Comparison of ENCODE assay signal across 33 cellular contexts in the genomic region with DNA sequence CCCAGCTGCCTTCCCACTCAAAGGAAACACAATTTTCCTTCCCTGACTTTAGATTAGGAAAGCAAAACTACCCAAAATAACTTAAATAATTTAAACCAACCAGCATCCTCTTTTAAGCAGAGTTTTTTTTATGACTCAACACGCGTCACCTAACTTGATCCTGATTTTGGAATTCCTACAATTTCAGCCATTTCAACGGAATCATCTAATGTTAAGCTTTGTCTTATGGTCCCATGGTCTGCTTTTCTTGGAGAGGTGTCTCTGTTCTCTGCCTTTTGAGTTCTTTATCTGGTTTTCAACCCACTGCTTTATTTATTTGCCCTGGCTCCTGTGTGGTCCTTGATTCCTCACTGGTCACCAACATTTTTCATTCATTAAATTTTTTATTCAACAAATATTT.
DNase-seq lines count a peak whose midpoint lies in the region; ATAC-seq and TF ChIP-seq lines count a peak whose summit lies in the region.
"Had no signal": no experiment of that assay in that cellular context is flagged by ENCODE, and none has a peak within 500 bp of the region (broad histone marks: within the 10 kb centered on the region; RNA-seq: fewer than 3 reads in every experiment).

No MANE protein-coding gene starts in this region.

- no peak overlapping the region for H3K4me3 Mint-ChIP-seq in chondrocyte (ENCODE audit: unreplicated experiment)
- H3K4me3 Mint-ChIP-seq: activated CD4-positive, alpha-beta T cell treated with anti-CD3 and anti-CD28 coated beads, Interleukin-2, amount 10 ng/mL, durations not matched to agents 7 days and 5 days; activated CD8-positive, alpha-beta memory T cell treated with anti-CD3 and anti-CD28 coated beads, Interleukin-2, amount 10 ng/mL, durations not matched to agents 7 days and 5 days; activated T-cell treated with anti-CD3 and anti-CD28 coated beads, Interleukin-2, amount 50 U/mL, for 72 hours; dendritic cell treated with granulocyte-macrophage colony-stimulating factor and Interleukin-4, amounts not matched to agents 40 ng/mL and 50 ng/mL, for 4 days; HFFc6; T-helper 2 cell treated with Interferon-gamma antibody and Interleukin-4, amounts not matched to agents 5 μg/mL and 100 μg/mL, for 36 hours had no signal

- H3K36me3 Mint-ChIP-seq in chondrocyte (ENCODE audit: low read depth) = no peaks in the 10 kb centered on the region
- H3K36me3 Mint-ChIP-seq: activated CD8-positive, alpha-beta memory T cell treated with anti-CD3 and anti-CD28 coated beads, Interleukin-2, amount 10 ng/mL, durations not matched to agents 7 days and 5 days had no signal

- no peaks in the 10 kb centered on the region for H3K36me3 ChIP-seq in osteoblast (ENCODE audit: insufficient read depth, low read length)
- H3K36me3 ChIP-seq: Peyer's patch, upper lobe of left lung had no signal

- H3K9me3 ChIP-seq in osteoblast (ENCODE audit: low read depth, low read length) = no peaks in the 10 kb centered on the region
- H3K9me3 ChIP-seq: Peyer's patch, psoas muscle, upper lobe of left lung had no signal

- no peaks in the 10 kb centered on the region for H3K27me3 Mint-ChIP-seq in chondrocyte (ENCODE audit: low read depth)
- H3K27me3 Mint-ChIP-seq: activated CD4-positive, alpha-beta T cell treated with anti-CD3 and anti-CD28 coated beads, Interleukin-2, amount 10 ng/mL, durations not matched to agents 7 days and 5 days; activated CD8-positive, alpha-beta memory T cell treated with anti-CD3 and anti-CD28 coated beads, Interleukin-2, amount 10 ng/mL, durations not matched to agents 7 days and 5 days; dendritic cell treated with granulocyte-macrophage colony-stimulating factor and Interleukin-4, amounts not matched to agents 40 ng/mL and 50 ng/mL, for 4 days had no signal

- H3K4me2 ChIP-seq in osteoblast (ENCODE audit: insufficient read depth, low read length) = no peak overlapping the region

- peaks cover 3% of the 10 kb centered on the region for H3K9me3 Mint-ChIP-seq in chondrocyte (ENCODE audit: low read depth)
- H3K9me3 Mint-ChIP-seq: activated CD4-positive, alpha-beta T cell treated with anti-CD3 and anti-CD28 coated beads, Interleukin-2, amount 10 ng/mL, durations not matched to agents 7 days and 5 days; dendritic cell treated with granulocyte-macrophage colony-stimulating factor and Interleukin-4, amounts not matched to agents 40 ng/mL and 50 ng/mL, for 4 days; T-helper 2 cell treated with Interferon-gamma antibody and Interleukin-4, amounts not matched to agents 5 μg/mL and 100 μg/mL, for 36 hours had no signal

- TF ChIP-seq CTCF in chondrocyte (IDR thresholded peaks at IDR 0.05) (no peak), osteoblast (IDR thresholded peaks at IDR 0.05; ENCODE audit: extremely low read depth, low read depth, low read length) (no peak)

- no peaks in the 10 kb centered on the region for H3K79me2 ChIP-seq in osteoblast (ENCODE audit: insufficient read depth, low read length)

- no peak overlapping the region for H2AFZ ChIP-seq in osteoblast (ENCODE audit: low read length)

- H3K27ac ChIP-seq in osteoblast (ENCODE audit: low read depth, low read length) = no peak overlapping the region
- H3K27ac ChIP-seq: C4-2B, Peyer's patch, psoas muscle, SK-N-MC, upper lobe of left lung, VCaP had no signal

- H3K27ac Mint-ChIP-seq in chondrocyte (ENCODE audit: unreplicated experiment) = peak overlapping the region; percentile 38
- H3K27ac Mint-ChIP-seq: activated CD4-positive, alpha-beta T cell treated with anti-CD3 and anti-CD28 coated beads, Interleukin-2, amount 10 ng/mL, durations not matched to agents 7 days and 5 days; activated CD8-positive, alpha-beta memory T cell treated with anti-CD3 and anti-CD28 coated beads, Interleukin-2, amount 10 ng/mL, durations not matched to agents 7 days and 5 days; activated T-cell treated with anti-CD3 and anti-CD28 coated beads, Interleukin-2, amount 50 U/mL, for 72 hours; dendritic cell treated with granulocyte-macrophage colony-stimulating factor and Interleukin-4, amounts not matched to agents 40 ng/mL and 50 ng/mL, for 4 days; HFFc6; T-helper 2 cell treated with Interferon-gamma antibody and Interleukin-4, amounts not matched to agents 5 μg/mL and 100 μg/mL, for 36 hours had no signal

- ATAC-seq in activated CD4-positive, CD25-positive, alpha-beta regulatory T cell treated with anti-CD3 and anti-CD28 coated beads, Interleukin-2, amount 50 U/mL, for 24 hours = no peak
- ATAC-seq in HG02759 (IDR thresholded peaks at IDR 0.05; ENCODE audit: unreplicated experiment) = no peak
- ATAC-seq: activated CD8-positive, alpha-beta memory T cell treated with anti-CD3 and anti-CD28 coated beads, Interleukin-2, amount 10 ng/mL, durations not matched to agents 7 days and 5 days; activated T-cell treated with anti-CD3 and anti-CD28 coated beads, Interleukin-2, amount 50 U/mL, for 72 hours; psoas muscle had no signal

- DNase-seq in COLO829 (ENCODE audit: low spot score) (peak; percentile 13), LHCN-M2 (ENCODE audit: low read depth) (peak; percentile 11), chondrocyte (ENCODE audit: low spot score) (no peak), osteoblast (ENCODE audit: insufficient read length, low spot score, missing footprints) (peak; percentile 58), SHP77 (lab: John Stamatoyannopoulos, UW) (no peak)
- DNase-seq in stimulated activated CD4-positive, alpha-beta T cell treated with anti-CD3 and anti-CD28 coated beads, Interleukin-15, amount 100 ng/mL, for 24 hours = no peak
- DNase-seq: ACHN; activated CD4-positive, alpha-beta T cell treated with anti-CD3 and anti-CD28 coated beads, Interleukin-2, amount 10 ng/mL, durations not matched to agents 7 days and 5 days; activated CD8-positive, alpha-beta memory T cell treated with anti-CD3 and anti-CD28 coated beads, Interleukin-2, amount 10 ng/mL, durations not matched to agents 7 days and 5 days; activated naive CD4-positive, alpha-beta T cell treated with Interleukin-2 at 50 U/mL for 16 hours; activated T-cell treated with anti-CD3 and anti-CD28 coated beads, Interleukin-2, amount 50 U/mL, for 72 hours; amygdala; caudate nucleus; EL; head of caudate nucleus; HFFc6; KG1; kidney glomerular epithelial cell; MV-4-11; NCI-H1694; NCI-H2171; NCI-H524 treated with DMSO at 0.1 percent for 48 hours; Peyer's patch; psoas muscle; stimulated activated CD4-positive, alpha-beta T cell treated with anti-CD3 and anti-CD28 coated beads, Interleukin-1b, Interleukin-23, amount 100 ng/mL, for 48 hours had no signal

- H3K4me1 Mint-ChIP-seq in chondrocyte (ENCODE audit: low read depth) = peaks cover 5% of the 10 kb centered on the region
- H3K4me1 Mint-ChIP-seq: activated CD4-positive, alpha-beta T cell treated with anti-CD3 and anti-CD28 coated beads, Interleukin-2, amount 10 ng/mL, durations not matched to agents 7 days and 5 days; activated CD8-positive, alpha-beta memory T cell treated with anti-CD3 and anti-CD28 coated beads, Interleukin-2, amount 10 ng/mL, durations not matched to agents 7 days and 5 days had no signal

- no peaks in the 10 kb centered on the region for H3K4me1 ChIP-seq in osteoblast (ENCODE audit: insufficient read depth, low read length)
- H3K4me1 ChIP-seq: Peyer's patch, psoas muscle, upper lobe of left lung had no signal

- H3K4me3 ChIP-seq in osteoblast (ENCODE audit: insufficient read depth, low read length) = no peak overlapping the region
- H3K4me3 ChIP-seq: Peyer's patch, psoas muscle, SK-N-MC, upper lobe of left lung had no signal

- no peaks in the 10 kb centered on the region for H3K27me3 ChIP-seq in osteoblast (ENCODE audit: insufficient read depth, low read length)
- H3K27me3 ChIP-seq: Peyer's patch, upper lobe of left lung had no signal

- H4K20me1 ChIP-seq in osteoblast (ENCODE audit: insufficient read depth, low read length) = no peaks in the 10 kb centered on the region

Comparison
In these comparisons a context has a peak if more than half of its experiments do, and no peak if none do; other contexts are left out.
1. DNase-seq: peak in COLO829 (single experiment), LHCN-M2 (single experiment) and osteoblast (single experiment); none in chondrocyte (single experiment), stimulated activated CD4-positive, alpha-beta T cell treated with anti-CD3 and anti-CD28 coated beads, Interleukin-15, amount 100 ng/mL, for 24 hours (single experiment) and SHP77 (0 of 2).